ENCODE assay signal across 12 cellular contexts in the genomic region with DNA sequence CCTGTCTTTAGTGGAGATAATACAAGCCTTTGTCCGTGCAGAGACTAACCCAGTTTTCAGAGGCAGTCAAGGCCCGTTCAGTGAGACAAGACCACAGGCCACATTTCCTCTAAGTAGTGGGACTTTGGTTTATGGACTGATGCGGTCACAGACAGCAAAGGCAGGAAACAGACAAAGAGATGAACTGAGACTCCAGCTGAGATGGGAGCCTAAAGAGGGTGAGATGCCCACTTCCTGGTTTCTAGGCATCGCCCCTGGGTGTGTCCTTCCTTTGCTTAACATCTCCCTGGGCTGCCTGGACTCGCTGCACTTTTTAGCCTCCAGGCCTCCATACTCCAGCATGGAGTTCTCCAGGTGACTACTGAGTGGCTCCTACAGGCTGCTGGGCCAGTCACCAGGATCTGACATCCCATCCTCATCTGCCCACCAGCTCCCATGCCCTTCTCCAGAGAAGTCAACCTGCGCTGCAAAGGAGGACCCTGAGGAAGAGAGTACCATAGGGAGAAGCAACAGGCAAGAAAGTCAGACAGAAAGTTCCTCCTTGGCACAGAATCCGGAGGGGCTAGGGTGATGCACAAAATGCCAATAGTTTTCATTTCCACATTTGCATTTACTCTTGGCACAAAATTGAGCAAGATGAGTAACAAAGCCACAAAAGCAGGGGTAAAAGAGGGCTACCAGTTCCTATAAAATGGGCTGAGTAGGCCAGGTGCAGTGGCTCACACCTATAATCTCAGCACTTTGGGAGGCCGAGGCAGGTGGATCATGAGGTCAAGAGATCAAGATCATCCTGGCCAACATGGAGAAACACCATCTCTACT. TPM values are rescaled to one million over a fixed set of nuclear protein-coding genes. Genes with fewer than 3 reads are reported as not detected.
DNase-seq lines count a peak whose midpoint lies in the region; ATAC-seq, FAIRE-seq and TF ChIP-seq lines count a peak whose summit lies in the region.
"Had no signal": no experiment of that assay in that cellular context is flagged by ENCODE, and none has a peak within 500 bp of the region (broad histone marks: within the 10 kb centered on the region; RNA-seq: fewer than 3 reads in every experiment).

No MANE protein-coding gene starts in this region.

- TF ChIP-seq CTCF in liver (IDR thresholded peaks at IDR 0.05; ENCODE audit: low read depth, low read length, missing input control) (no peak), HepG2 (CRISPR knock-in tag; IDR thresholded peaks at IDR 0.05) (no peak), endodermal cell (conservative IDR thresholded peaks at IDR 0.05) (no peak), transverse colon (IDR thresholded peaks at IDR 0.05) (no peak)

- DNase-seq in HepG2 (ENCODE audit: low spot score): no peak
- DNase-seq in T-cell: peak in 23 of 34 experiments; percentile 14 to 58 (median 42)
- DNase-seq in endodermal cell: no peak
- DNase-seq in transverse colon: peak; percentile 59

- no peak for TF ChIP-seq EP300 in HepG2 (IDR thresholded peaks at IDR 0.05; ENCODE audit: low read depth in 2 of 2, low read length in 2 of 2)
- TF ChIP-seq EP300 in HepG2 (CRISPR knock-in tag; IDR thresholded peaks at IDR 0.05; ENCODE audit: borderline replicate concordance): no peak
- TF ChIP-seq EP300 in transverse colon (IDR thresholded peaks at IDR 0.05; ENCODE audit: low read depth): no peak

- peaks cover 2 to 25% (median 14%) of the 10 kb centered on the region in 4 donors for H3K36me3 ChIP-seq in liver (ENCODE audit: control insufficient read depth in 4 of 4, insufficient read depth in 3 of 4, low read depth in 1 of 4, low read length in 3 of 4)
- H3K36me3 ChIP-seq in HepG2 (replicated peaks in 1 of 2; ENCODE audit: control insufficient read depth in 1 of 2, insufficient read depth in 2 of 2, low read length in 2 of 2): peaks cover 4 to 15% of the 10 kb centered on the region in 2 experiments; a peak in 4 of 5 replicates
- H3K36me3 ChIP-seq in endodermal cell (ENCODE audit: control insufficient read depth, insufficient read depth, low read length): peaks cover 38% of the 10 kb centered on the region
- peaks cover 0 to 15% (median 3%) of the 10 kb centered on the region in 4 donors for H3K36me3 ChIP-seq in transverse colon

- CTCF ChIA-PET in HepG2 (lab: Yijun Ruan, JAX; ENCODE audit: low intra/inter-chr PET ratio, low total read pairs) (no interaction called here), T-cell (lab: Charles Lee) (no interaction called here)

- H3K27me3 ChIP-seq in liver (ENCODE audit: control insufficient read depth in 4 of 4, insufficient read depth in 4 of 4, low read length in 3 of 4) (no peaks in the 10 kb centered on the region), HepG2 (ENCODE audit: control insufficient read depth in 1 of 2, insufficient read depth in 2 of 2, low read length in 2 of 2) (no peaks in the 10 kb centered on the region), endodermal cell (ENCODE audit: control insufficient read depth, insufficient read depth, low read length, poor library complexity, severe bottlenecking) (no peaks in the 10 kb centered on the region), transverse colon (no peaks in the 10 kb centered on the region)
- H3K27me3 ChIP-seq: body of pancreas had no signal

- WGBS in liver: 81% methylated on average over 8 of the region's 8 CpGs
- WGBS in HepG2 (ENCODE audit: low lambda C conversion rate): 96% methylated on average over 8 of the region's 8 CpGs
- 89 to 95% methylated on average over 6 to 8 of the region's 8 CpGs for WGBS in endodermal cell (ENCODE audit: insufficient coverage in 1 of 2, insufficient read length in 1 of 2), 2 experiments
- WGBS in transverse colon (ENCODE audit: low coverage in 1 of 2), 2 donors: 66% methylated on average over 8 of the region's 8 CpGs; no CpG with 5 or more reads in 1 of the 2 donors

- FAIRE-seq in HepG2 (lab: Jason Lieb, UNC): no peak

- H3K27ac ChIP-seq in liver (ENCODE audit: low read depth in 1 of 2, low read length in 2 of 2): peak overlapping the region; percentile 63 to 65
- H3K27ac ChIP-seq in HepG2 (ENCODE audit: extremely low read length, insufficient read depth, low read length): no peak overlapping the region
- H3K27ac ChIP-seq in endodermal cell (ENCODE audit: low read depth, low read length): no peak overlapping the region
- H3K27ac ChIP-seq in transverse colon: peak overlapping the region; percentile 53 to 75 (median 72)
- H3K27ac ChIP-seq: C4-2B, SK-N-MC had no signal

- peak overlapping the region; percentile 92 to 99 for H3K27ac Mint-ChIP-seq in T-cell
- peak overlapping the region; percentile 31 for H3K27ac Mint-ChIP-seq in endodermal cell

- intact Hi-C loops in HepG2 (cut with micrococcal nuclease; ENCODE audit: unreplicated experiment) (no loop called here), transverse colon (cut with DNase I; ENCODE audit: low total_unique reads) (no loop called here)

- H3K4me1 Mint-ChIP-seq in T-cell (peaks cover 28 to 90% (median 86%) of the 10 kb centered on the region in 3 donors), endodermal cell (peaks cover 12% of the 10 kb centered on the region)

- peak overlapping the region in 2 of 3 donors; percentile 74 to 79 for H3K4me3 Mint-ChIP-seq in T-cell
- H3K4me3 Mint-ChIP-seq in endodermal cell: no peak overlapping the region

- no peak overlapping the region for H3K4me2 ChIP-seq in HepG2 (ENCODE audit: low read depth, low read length)

- H4K20me1 ChIP-seq in HepG2 (ENCODE audit: insufficient read depth, low read length): no peaks in the 10 kb centered on the region

- H2AFZ ChIP-seq in HepG2 (ENCODE audit: low read length): no peak overlapping the region

- ATAC-seq in HepG2: no peak
- ATAC-seq in T-cell (replicated peaks in 1 of 4): peak; percentile 84 to 90 (median 86)
- no peak for ATAC-seq in HG02885 (IDR thresholded peaks at IDR 0.05; ENCODE audit: poor library complexity, unreplicated experiment)
- ATAC-seq in HG03159 (IDR thresholded peaks at IDR 0.05; ENCODE audit: unreplicated experiment): no peak
- no peak for ATAC-seq in GM21528 (IDR thresholded peaks at IDR 0.05; ENCODE audit: low FRiP score, unreplicated experiment)
- ATAC-seq: body of pancreas had no signal

- H3K27me3 Mint-ChIP-seq in T-cell (no peaks in the 10 kb centered on the region), endodermal cell (ENCODE audit: insufficient read depth) (no peaks in the 10 kb centered on the region)

- peaks cover 73% of the 10 kb centered on the region for H3K36me3 Mint-ChIP-seq in T-cell
- H3K36me3 Mint-ChIP-seq in endodermal cell (ENCODE audit: low read depth): peaks cover 53% of the 10 kb centered on the region

- BruUV-seq in HepG2 (replicated peaks; lab: Mats Ljungman, UMichigan): no TSS peak

- H3K4me3 ChIP-seq in liver (ENCODE audit: low read depth in 1 of 3, low read length in 3 of 3) (no peak overlapping the region), HepG2 (replicated peaks in 1 of 3; ENCODE audit: insufficient read depth in 1 of 3, low read depth in 2 of 3, low read length in 3 of 3) (no peak overlapping the region), endodermal cell (ENCODE audit: low read length) (no peak overlapping the region), transverse colon (no peak overlapping the region)
- H3K4me3 ChIP-seq: body of pancreas, SK-N-MC had no signal

- no peaks in the 10 kb centered on the region for H3K9me3 ChIP-seq in liver (ENCODE audit: control insufficient read depth in 4 of 4, low read length in 3 of 4)
- no peaks in the 10 kb centered on the region for H3K9me3 ChIP-seq in HepG2 (ENCODE audit: low read length)
- H3K9me3 ChIP-seq in endodermal cell (ENCODE audit: control insufficient read depth, low read length): no peaks in the 10 kb centered on the region
- H3K9me3 ChIP-seq in transverse colon: no peaks in the 10 kb centered on the region
- H3K9me3 ChIP-seq: body of pancreas had no signal

- POLR2A ChIA-PET in HepG2 (lab: Yijun Ruan, JAX): no interaction called here
- POLR2A ChIA-PET in T-cell (lab: Charles Lee): interaction anchor here (0.6 to 0.7 kb wide), 4 partner anchors 13 to 1329 kb away, joined by 5 to 6 read pairs (median 6); no protein-coding TSS in a partner anchor

- H3K4me1 ChIP-seq in liver (ENCODE audit: control insufficient read depth in 4 of 4, insufficient read depth in 4 of 4, low read length in 3 of 4) (peaks cover 0 to 12% (median 0%) of the 10 kb centered on the region in 4 donors), HepG2 (ENCODE audit: insufficient read depth, low read length) (peaks cover 7% of the 10 kb centered on the region), endodermal cell (ENCODE audit: control insufficient read depth, insufficient read depth, low read length) (no peaks in the 10 kb centered on the region), transverse colon (no peaks in the 10 kb centered on the region)
- H3K4me1 ChIP-seq: body of pancreas had no signal

- in situ Hi-C loops in HepG2 (cut with HindIII; ENCODE audit: extremely low pct_ligation_motif_present, low pct_unique_long_range_greater_than_20kb): no loop called here
- in situ Hi-C loops in transverse colon (cut with MboI; ENCODE audit: low pct_ligation_motif_present in 1 of 4, low pct_unique_long_range_greater_than_20kb in 1 of 4, low sequenced_read_pairs in 3 of 4): no loop called here

- TF ChIP-seq POLR2A in HepG2 (IDR thresholded peaks at IDR 0.05; ENCODE audit: insufficient read depth in 1 of 2, low read depth in 2 of 2, low read length in 2 of 2): no peak
- no peak for TF ChIP-seq POLR2A in transverse colon (IDR thresholded peaks at IDR 0.05)

- H3K9me3 Mint-ChIP-seq in T-cell (no peaks in the 10 kb centered on the region), endodermal cell (no peaks in the 10 kb centered on the region)

- H3K9ac ChIP-seq in liver (ENCODE audit: low read depth in 1 of 2, low read length in 2 of 2) (peak overlapping the region in 1 of 2 donors; percentile 28), HepG2 (ENCODE audit: insufficient read depth, low read depth, low read length) (no peak overlapping the region), endodermal cell (ENCODE audit: extremely low read depth, low read length, poor library complexity, severe bottlenecking) (no peak overlapping the region)

- no peak for TF ChIP-seq RAD21 in liver (IDR thresholded peaks at IDR 0.05)
- no peak for TF ChIP-seq RAD21 in HepG2 (CRISPR knock-in tag; IDR thresholded peaks at IDR 0.05)

- no peaks in the 10 kb centered on the region for H3K79me2 ChIP-seq in HepG2 (ENCODE audit: insufficient read depth, low read length)

RNA-seq across cellular contexts. Expression of gene THEMIS2, which starts 15.1 kb away (rescaled TPM):
- total RNA-seq in liver (10 to 100 TPM; 15.4 to 17.7 TPM), HepG2 (2016; rRNA removed; fragmentation: Illumina TruSeq; extraction: Trizol) (0.38 and 0.46 TPM in 2 replicates), T-cell (100 to 1,000 TPM in 2 of 5 donors, 10 to 100 TPM in 3; 39.0 to 124 (median 94.8) TPM), endodermal cell (1 to 10 TPM; 8.5 to 8.8 TPM), transverse colon (10 to 100 TPM in 3 of 4 donors, under 1 TPM in 1; 1.00 to 27.9 (median 18.6) TPM)
- polyA plus RNA-seq in liver (1 to 10 TPM; 4.9 to 6.1 TPM), HepG2 (2011; rRNA removed) (1.2 and 1.5 TPM in 2 replicates)
- not detected in 2 replicates for total RNA-seq in HepG2 (2016; cell fraction: cytosol; rRNA removed; fragmentation: Illumina TruSeq; extraction: Trizol; ENCODE audit: low read depth)
- 0.52 and 0.74 TPM in 2 replicates for total RNA-seq in HepG2 (2016; cell fraction: insoluble cytoplasmic fraction; rRNA removed; fragmentation: Illumina TruSeq; extraction: Trizol)
- 0.28 and 0.31 TPM in 2 replicates for total RNA-seq in HepG2 (2016; cell fraction: membrane; rRNA removed; fragmentation: Illumina TruSeq; extraction: Trizol)
- total RNA-seq in HepG2 (2016; cell fraction: nucleus; rRNA removed; fragmentation: Illumina TruSeq; extraction: Trizol): 0.25 and 0.43 TPM in 2 replicates
- polyA plus RNA-seq in HepG2 (2011; cell fraction: cytosol; rRNA removed): 0.77 and 0.78 TPM in 2 replicates
- polyA plus RNA-seq in HepG2 (2011; cell fraction: nucleus; rRNA removed): 1.5 and 1.7 TPM in 2 replicates
- 0.43 and 0.49 TPM in 2 replicates for polyA plus RNA-seq in HepG2 (2012)
- polyA plus RNA-seq in HepG2 (2016; cell fraction: cytosol; fragmentation: Illumina TruSeq; extraction: Trizol; ENCODE audit: low read depth): 0.17 and 0.21 TPM in 2 replicates
- polyA plus RNA-seq in HepG2 (2016; cell fraction: insoluble cytoplasmic fraction; fragmentation: Illumina TruSeq; extraction: Trizol; ENCODE audit: low read depth): 0.22 and 0.42 TPM in 2 replicates
- polyA plus RNA-seq in HepG2 (2016; cell fraction: membrane; fragmentation: Illumina TruSeq; extraction: Trizol; ENCODE audit: low read depth): not detected in 2 replicates
- 0.95 and 2.0 TPM in 2 replicates for polyA plus RNA-seq in HepG2 (2016; cell fraction: nucleus; fragmentation: Illumina TruSeq; extraction: Trizol; ENCODE audit: insufficient read depth, low read depth)
- 1.1 and 4.7 TPM in 2 replicates for polyA minus RNA-seq in HepG2 (2011; rRNA and poly(A)+ RNA removed; ENCODE audit: low replicate concordance)
- 0.89 and 1.1 TPM in 2 replicates for polyA minus RNA-seq in HepG2 (2011; cell fraction: cytosol; rRNA and poly(A)+ RNA removed)
- 1.4 and 2.4 TPM in 2 replicates for polyA minus RNA-seq in HepG2 (2011; cell fraction: nucleus; rRNA and poly(A)+ RNA removed)
- 4.2 TPM for polyA plus RNA-seq in endodermal cell (2013, experiment 1 of 2)
- 4.6 TPM for polyA plus RNA-seq in endodermal cell (2013, experiment 2 of 2)
- total RNA-seq: HT1080 had no signal

RNA-seq across cellular contexts. Expression of gene RPA2, which starts 26.9 kb away (rescaled TPM):
- total RNA-seq in liver: 10 to 100 TPM; 10.6 to 40.4 TPM
- 10 to 100 TPM in 1 of 2 donors, 1 to 10 TPM in 1; 8.7 to 13.9 TPM for polyA plus RNA-seq in liver
- total RNA-seq in HepG2 (2016; rRNA removed; fragmentation: Illumina TruSeq; extraction: Trizol): 43.4 and 60.0 TPM in 2 replicates
- total RNA-seq in HepG2 (2016; cell fraction: cytosol; rRNA removed; fragmentation: Illumina TruSeq; extraction: Trizol; ENCODE audit: low read depth): 10.3 and 13.5 TPM in 2 replicates
- 41.1 and 61.2 TPM in 2 replicates for total RNA-seq in HepG2 (2016; cell fraction: insoluble cytoplasmic fraction; rRNA removed; fragmentation: Illumina TruSeq; extraction: Trizol)
- total RNA-seq in HepG2 (2016; cell fraction: membrane; rRNA removed; fragmentation: Illumina TruSeq; extraction: Trizol): 19.9 and 22.1 TPM in 2 replicates
- 14.7 and 16.3 TPM in 2 replicates for total RNA-seq in HepG2 (2016; cell fraction: nucleus; rRNA removed; fragmentation: Illumina TruSeq; extraction: Trizol)
- polyA plus RNA-seq in HepG2 (2011; rRNA removed): 19.0 and 21.4 TPM in 2 replicates
- 13.6 and 14.6 TPM in 2 replicates for polyA plus RNA-seq in HepG2 (2011; cell fraction: cytosol; rRNA removed)
- 5.7 and 8.3 TPM in 2 replicates for polyA plus RNA-seq in HepG2 (2011; cell fraction: nucleus; rRNA removed)
- polyA plus RNA-seq in HepG2 (2012): 13.4 and 17.0 TPM in 2 replicates
- polyA plus RNA-seq in HepG2 (2016; cell fraction: cytosol; fragmentation: Illumina TruSeq; extraction: Trizol; ENCODE audit: low read depth): 9.1 and 10.3 TPM in 2 replicates
- 54.6 and 55.8 TPM in 2 replicates for polyA plus RNA-seq in HepG2 (2016; cell fraction: insoluble cytoplasmic fraction; fragmentation: Illumina TruSeq; extraction: Trizol; ENCODE audit: low read depth)
- 13.0 and 14.5 TPM in 2 replicates for polyA plus RNA-seq in HepG2 (2016; cell fraction: membrane; fragmentation: Illumina TruSeq; extraction: Trizol; ENCODE audit: low read depth)
- 20.7 and 24.5 TPM in 2 replicates for polyA plus RNA-seq in HepG2 (2016; cell fraction: nucleus; fragmentation: Illumina TruSeq; extraction: Trizol; ENCODE audit: insufficient read depth, low read depth)
- 10.2 and 36.1 TPM in 2 replicates for polyA minus RNA-seq in HepG2 (2011; rRNA and poly(A)+ RNA removed; ENCODE audit: low replicate concordance)
- 7.2 and 9.5 TPM in 2 replicates for polyA minus RNA-seq in HepG2 (2011; cell fraction: cytosol; rRNA and poly(A)+ RNA removed)
- polyA minus RNA-seq in HepG2 (2011; cell fraction: nucleus; rRNA and poly(A)+ RNA removed): 2.7 and 4.2 TPM in 2 replicates
- total RNA-seq in T-cell: 10 to 100 TPM; 36.1 to 68.9 (median 53.5) TPM
- total RNA-seq in endodermal cell: 10 to 100 TPM; 43.5 to 60.0 TPM
- 63.8 TPM for polyA plus RNA-seq in endodermal cell (2013, experiment 1 of 2)
- 61.1 TPM for polyA plus RNA-seq in endodermal cell (2013, experiment 2 of 2)
- 10 to 100 TPM in 3 of 4 donors, 1 to 10 TPM in 1; 2.0 to 26.6 (median 16.6) TPM for total RNA-seq in transverse colon

RNA-seq across cellular contexts. Expression of gene SMPDL3B, which starts 47.4 kb away (rescaled TPM):
- total RNA-seq in liver (under 1 TPM; 0.33 to 0.37 TPM), HepG2 (2016; rRNA removed; fragmentation: Illumina TruSeq; extraction: Trizol) (0.13 and 0.29 TPM in 2 replicates), T-cell (under 1 TPM in 4 of 5 donors, not detected in 1; 0.22 to 0.44 (median 0.33) TPM), endodermal cell (10 to 100 TPM; 10.1 to 11.8 TPM), transverse colon (10 to 100 TPM; 14.1 to 64.3 (median 57.4) TPM)
- polyA plus RNA-seq in liver (under 1 TPM; 0.24 to 0.31 TPM), HepG2 (2011; rRNA removed) (0.95 and 1.3 TPM in 2 replicates)
- 0.18 TPM in 1 of 2 replicates, not detected in the other for total RNA-seq in HepG2 (2016; cell fraction: cytosol; rRNA removed; fragmentation: Illumina TruSeq; extraction: Trizol; ENCODE audit: low read depth)
- total RNA-seq in HepG2 (2016; cell fraction: insoluble cytoplasmic fraction; rRNA removed; fragmentation: Illumina TruSeq; extraction: Trizol): 0.16 and 0.24 TPM in 2 replicates
- 0.10 and 0.19 TPM in 2 replicates for total RNA-seq in HepG2 (2016; cell fraction: membrane; rRNA removed; fragmentation: Illumina TruSeq; extraction: Trizol)
- 0.25 and 0.40 TPM in 2 replicates for total RNA-seq in HepG2 (2016; cell fraction: nucleus; rRNA removed; fragmentation: Illumina TruSeq; extraction: Trizol)
- polyA plus RNA-seq in HepG2 (2011; cell fraction: cytosol; rRNA removed): 1.0 and 2.1 TPM in 2 replicates
- 0.39 and 0.57 TPM in 2 replicates for polyA plus RNA-seq in HepG2 (2011; cell fraction: nucleus; rRNA removed)
- polyA plus RNA-seq in HepG2 (2012): 0.36 and 0.51 TPM in 2 replicates
- polyA plus RNA-seq in HepG2 (2016; cell fraction: cytosol; fragmentation: Illumina TruSeq; extraction: Trizol; ENCODE audit: low read depth): not detected in 2 replicates
- 0.28 TPM in 1 of 2 replicates, not detected in the other for polyA plus RNA-seq in HepG2 (2016; cell fraction: insoluble cytoplasmic fraction; fragmentation: Illumina TruSeq; extraction: Trizol; ENCODE audit: low read depth)
- not detected in 2 replicates for polyA plus RNA-seq in HepG2 (2016; cell fraction: membrane; fragmentation: Illumina TruSeq; extraction: Trizol; ENCODE audit: low read depth)
- polyA plus RNA-seq in HepG2 (2016; cell fraction: nucleus; fragmentation: Illumina TruSeq; extraction: Trizol; ENCODE audit: insufficient read depth, low read depth): 1.4 TPM in 1 of 2 replicates, not detected in the other
- 0.84 and 9.7 TPM in 2 replicates for polyA minus RNA-seq in HepG2 (2011; rRNA and poly(A)+ RNA removed; ENCODE audit: low replicate concordance)
- not detected in 2 replicates for polyA minus RNA-seq in HepG2 (2011; cell fraction: cytosol; rRNA and poly(A)+ RNA removed)
- polyA minus RNA-seq in HepG2 (2011; cell fraction: nucleus; rRNA and poly(A)+ RNA removed): not detected in 2 replicates
- 4.8 TPM for polyA plus RNA-seq in endodermal cell (2013, experiment 1 of 2)
- 2.7 TPM for polyA plus RNA-seq in endodermal cell (2013, experiment 2 of 2)

RNA-seq across cellular contexts. Expression of gene PPP1R8, which starts 56.8 kb away (rescaled TPM):
- total RNA-seq in liver: 10 to 100 TPM; 19.0 to 20.5 TPM
- polyA plus RNA-seq in liver: 10 to 100 TPM in 1 of 2 donors, 1 to 10 TPM in 1; 3.1 to 15.9 TPM
- total RNA-seq in HepG2 (2016; rRNA removed; fragmentation: Illumina TruSeq; extraction: Trizol): 62.2 and 98.1 TPM in 2 replicates
- total RNA-seq in HepG2 (2016; cell fraction: cytosol; rRNA removed; fragmentation: Illumina TruSeq; extraction: Trizol; ENCODE audit: low read depth): 12.8 and 14.3 TPM in 2 replicates
- 62.7 and 98.4 TPM in 2 replicates for total RNA-seq in HepG2 (2016; cell fraction: insoluble cytoplasmic fraction; rRNA removed; fragmentation: Illumina TruSeq; extraction: Trizol)
- 39.3 and 40.1 TPM in 2 replicates for total RNA-seq in HepG2 (2016; cell fraction: membrane; rRNA removed; fragmentation: Illumina TruSeq; extraction: Trizol)
- 25.9 and 28.7 TPM in 2 replicates for total RNA-seq in HepG2 (2016; cell fraction: nucleus; rRNA removed; fragmentation: Illumina TruSeq; extraction: Trizol)
- 35.5 and 38.3 TPM in 2 replicates for polyA plus RNA-seq in HepG2 (2011; rRNA removed)
- 30.3 and 33.6 TPM in 2 replicates for polyA plus RNA-seq in HepG2 (2011; cell fraction: cytosol; rRNA removed)
- 15.4 and 17.5 TPM in 2 replicates for polyA plus RNA-seq in HepG2 (2011; cell fraction: nucleus; rRNA removed)
- 26.0 and 27.6 TPM in 2 replicates for polyA plus RNA-seq in HepG2 (2012)
- 6.0 and 6.1 TPM in 2 replicates for polyA plus RNA-seq in HepG2 (2016; cell fraction: cytosol; fragmentation: Illumina TruSeq; extraction: Trizol; ENCODE audit: low read depth)
- polyA plus RNA-seq in HepG2 (2016; cell fraction: insoluble cytoplasmic fraction; fragmentation: Illumina TruSeq; extraction: Trizol; ENCODE audit: low read depth): 85.3 and 95.4 TPM in 2 replicates
- polyA plus RNA-seq in HepG2 (2016; cell fraction: membrane; fragmentation: Illumina TruSeq; extraction: Trizol; ENCODE audit: low read depth): 21.0 and 21.2 TPM in 2 replicates
- polyA plus RNA-seq in HepG2 (2016; cell fraction: nucleus; fragmentation: Illumina TruSeq; extraction: Trizol; ENCODE audit: insufficient read depth, low read depth): 38.0 and 42.7 TPM in 2 replicates
- 75.2 and 154 TPM in 2 replicates for polyA minus RNA-seq in HepG2 (2011; rRNA and poly(A)+ RNA removed; ENCODE audit: low replicate concordance)
- 25.6 and 26.0 TPM in 2 replicates for polyA minus RNA-seq in HepG2 (2011; cell fraction: cytosol; rRNA and poly(A)+ RNA removed)
- 15.5 and 16.3 TPM in 2 replicates for polyA minus RNA-seq in HepG2 (2011; cell fraction: nucleus; rRNA and poly(A)+ RNA removed)
- 10 to 100 TPM; 20.5 to 48.1 (median 40.5) TPM for total RNA-seq in T-cell
- total RNA-seq in endodermal cell: 10 to 100 TPM; 45.0 to 48.1 TPM
- 49.6 TPM for polyA plus RNA-seq in endodermal cell (2013, experiment 1 of 2)
- 49.6 TPM for polyA plus RNA-seq in endodermal cell (2013, experiment 2 of 2)
- total RNA-seq in transverse colon: 10 to 100 TPM; 15.1 to 32.9 (median 28.0) TPM

Comparison
In these comparisons a context has a peak if more than half of its experiments do, and no peak if none do; other contexts are left out.
1. H3K27ac ChIP-seq: peak in liver (2 of 2) and transverse colon (4 of 4); none in HepG2 (single experiment) and endodermal cell (single experiment).
2. ATAC-seq: peak in T-cell (4 of 4); none in HepG2 (single experiment), HG02885 (single experiment), HG03159 (single experiment) and GM21528 (single experiment).
3. DNase-seq: peak in T-cell (23 of 34) and transverse colon (single experiment); none in HepG2 (single experiment) and endodermal cell (single experiment).